8 cellular contexts compared by ENCODE assay signal in the genomic region with DNA sequence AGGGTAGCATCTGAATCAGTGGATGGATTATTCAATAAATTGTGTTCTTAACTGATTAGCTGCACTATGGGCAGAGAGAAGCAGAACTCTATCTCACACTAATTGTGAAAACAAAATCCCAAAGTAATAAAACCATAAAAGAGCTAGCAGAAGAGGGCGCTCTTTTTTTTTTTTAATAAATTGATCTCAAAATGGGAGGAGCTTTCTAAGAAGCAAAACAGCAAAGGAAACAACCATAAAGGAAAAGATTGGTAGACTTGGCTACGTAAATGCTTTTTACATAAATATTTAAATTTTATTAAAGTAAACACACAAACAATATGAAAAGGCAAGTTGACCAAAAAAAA.
DNase-seq lines count a peak whose midpoint lies in the region; ATAC-seq, FAIRE-seq and TF ChIP-seq lines count a peak whose summit lies in the region.

No MANE protein-coding gene starts in this region.

- DNase-seq in GF-D8 (lab: John Stamatoyannopoulos, UW) (peak; percentile 72), NCI-H2227 treated with DMSO at 0.1 percent for 48 hours (lab: John Stamatoyannopoulos, UW) (peak; percentile 18), astrocyte of the spinal cord (ENCODE audit: low read depth, low spot score) (peak; percentile 66), epidermal melanocyte (ENCODE audit: insufficient read length, low spot score) (no peak)
- no peak for DNase-seq in activated CD4-positive, alpha-beta T cell treated with anti-CD3 and anti-CD28 coated beads, Interleukin-2, amount 50 U/mL, for 1 hour

- ATAC-seq in GM19035 (IDR thresholded peaks at IDR 0.05; ENCODE audit: unreplicated experiment), result no peak

- H3K9me3 ChIP-seq in muscle layer of colon (ENCODE audit: low read length), result no peaks in the 10 kb centered on the region

- no peak overlapping the region for H3K9ac ChIP-seq in muscle layer of colon (ENCODE audit: low read length)

- peak; percentile 96 for FAIRE-seq in A204.1 (lab: Jason Lieb, UNC)

- H3K27me3 ChIP-seq in muscle layer of colon (ENCODE audit: control insufficient read depth in 1 of 2, insufficient read depth in 2 of 2, low read length in 2 of 2), result no peaks in the 10 kb centered on the region

- peak; percentile 23 for TF ChIP-seq CTCF in astrocyte of the spinal cord (IDR thresholded peaks at IDR 0.05; ENCODE audit: low read depth, low read length)

- H3K27ac ChIP-seq in muscle layer of colon (ENCODE audit: low read depth, low read length), result peak overlapping the region; percentile 87

- H3K36me3 ChIP-seq in muscle layer of colon (ENCODE audit: insufficient read depth, low read length), result no peaks in the 10 kb centered on the region

- H3K4me3 ChIP-seq in astrocyte of the spinal cord (ENCODE audit: low read depth, low read length), result no peak overlapping the region
- no peak overlapping the region for H3K4me3 ChIP-seq in muscle layer of colon (ENCODE audit: low read depth in 1 of 2, low read length in 2 of 2)

- in situ Hi-C loops in astrocyte of the spinal cord (cut with HindIII; ENCODE audit: low sequenced_read_pairs), result no loop called here

- H3K4me1 ChIP-seq in muscle layer of colon (ENCODE audit: insufficient read depth, low read length), result peaks cover 37% of the 10 kb centered on the region

Comparison
In these comparisons a context has a peak if more than half of its experiments do, and no peak if none do; other contexts are left out.
1. DNase-seq: peak in GF-D8 (single experiment), NCI-H2227 treated with DMSO at 0.1 percent for 48 hours (single experiment) and astrocyte of the spinal cord (single experiment); none in epidermal melanocyte (single experiment) and activated CD4-positive, alpha-beta T cell treated with anti-CD3 and anti-CD28 coated beads, Interleukin-2, amount 50 U/mL, for 1 hour (single experiment).